Comparison of ENCODE assay signal across 7 cellular contexts in genomic region chr9:98860871-98861293, GRCh38. TPM values are rescaled to one million over a fixed set of nuclear protein-coding genes. Genes with fewer than 3 reads are reported as not detected.
A peak's percentile ranks its signal among the peaks of the same experiment; 100 is the strongest.
DNase-seq lines count a peak whose midpoint lies in the region; ATAC-seq and TF ChIP-seq lines count a peak whose summit lies in the region.

No MANE protein-coding gene starts in this region.

- H3K4me1 Mint-ChIP-seq in activated naive CD8-positive, alpha-beta T cell treated with anti-CD3 and anti-CD28 coated beads, Interleukin-2, amount 50 U/mL, for 24 hours = no peaks in the 10 kb centered on the region

- H3K4me3 ChIP-seq in right cardiac atrium (ENCODE audit: low read length) = no peak overlapping the region

- no peak overlapping the region for H3K27ac Mint-ChIP-seq in activated naive CD8-positive, alpha-beta T cell treated with anti-CD3 and anti-CD28 coated beads, Interleukin-2, amount 50 U/mL, for 24 hours

- H3K27me3 ChIP-seq in right cardiac atrium (ENCODE audit: control insufficient read depth, insufficient read depth) = no peaks in the 10 kb centered on the region

- H3K4me1 ChIP-seq in right cardiac atrium (ENCODE audit: control insufficient read depth, insufficient read depth, low read length) = peaks cover 9% of the 10 kb centered on the region

- H3K27ac ChIP-seq in right cardiac atrium (ENCODE audit: low read length) = peak overlapping the region; percentile 51

- peak; percentile 53 for TF ChIP-seq RAD21 in Ishikawa (IDR thresholded peaks at IDR 0.05; ENCODE audit: low read depth)

- no peaks in the 10 kb centered on the region for H3K36me3 Mint-ChIP-seq in activated naive CD8-positive, alpha-beta T cell treated with anti-CD3 and anti-CD28 coated beads, Interleukin-2, amount 50 U/mL, for 24 hours (ENCODE audit: low read depth)

- TF ChIP-seq EP300 in Ishikawa (IDR thresholded peaks at IDR 0.05; ENCODE audit: borderline replicate concordance) = no peak

- intact Hi-C loops in right cardiac atrium (cut with DNase I) = loop anchor here in 3 of 4 donors (5.0 to 10.0 kb wide), 4 partner anchors 84 to 281 kb away; partner anchors contain the start of gene COL15A1 (in 1 of the 3)

- peak; percentile 90 to 91 for ATAC-seq in right cardiac atrium
- no peak for ATAC-seq in activated naive CD8-positive, alpha-beta T cell treated with anti-CD3 and anti-CD28 coated beads, Interleukin-2, amount 50 U/mL, for 24 hours

- H3K27me3 Mint-ChIP-seq in activated naive CD8-positive, alpha-beta T cell treated with anti-CD3 and anti-CD28 coated beads, Interleukin-2, amount 50 U/mL, for 24 hours = peaks cover 16% of the 10 kb centered on the region

- peaks cover 3% of the 10 kb centered on the region for H3K9me3 Mint-ChIP-seq in activated naive CD8-positive, alpha-beta T cell treated with anti-CD3 and anti-CD28 coated beads, Interleukin-2, amount 50 U/mL, for 24 hours

- no peaks in the 10 kb centered on the region for H3K9me3 ChIP-seq in right cardiac atrium (ENCODE audit: control insufficient read depth, low read length)

- H3K4me3 Mint-ChIP-seq in activated naive CD8-positive, alpha-beta T cell treated with anti-CD3 and anti-CD28 coated beads, Interleukin-2, amount 50 U/mL, for 24 hours = no peak overlapping the region

- WGBS in right cardiac atrium = 11% methylated on average over 5 of the region's 5 CpGs

- DNase-seq in amniotic epithelial cell (ENCODE audit: low read depth) (peak; percentile 89), right cardiac atrium (peak; percentile 81 to 87 (median 84)), smooth muscle cell of the brain vasculature (ENCODE audit: low read depth, low spot score) (peak; percentile 82), NCI-H510A treated with DMSO at 0.1 percent for 48 hours (lab: John Stamatoyannopoulos, UW) (no peak)
- DNase-seq in activated naive CD8-positive, alpha-beta T cell treated with anti-CD3 and anti-CD28 coated beads, Interleukin-2, amount 50 U/mL, for 24 hours = no peak
- DNase-seq in activated naive CD4-positive, alpha-beta T cell treated with anti-CD3 and anti-CD28 coated beads, Interleukin-2, amount 50 U/mL, for 16 hours = no peak

TF ChIP-seq in Ishikawa, 13 proteins besides CTCF, POLR2A, EP300 and RAD21:
- TF ChIP-seq TEAD4 (IDR thresholded peaks at IDR 0.05) (no peak), CREB1 (IDR thresholded peaks at IDR 0.05; ENCODE audit: low read depth) (no peak), TAF1 (IDR thresholded peaks at IDR 0.05; ENCODE audit: low read depth) (no peak), YY1 (IDR thresholded peaks at IDR 0.05; ENCODE audit: low read depth) (no peak), NFIC (IDR thresholded peaks at IDR 0.05) (no peak), FOXM1 (IDR thresholded peaks at IDR 0.05; ENCODE audit: borderline replicate concordance, low read depth) (no peak), TCF12 (IDR thresholded peaks at IDR 0.05; ENCODE audit: low read depth) (no peak), ZBTB7A (IDR thresholded peaks at IDR 0.05; ENCODE audit: low read depth) (no peak), CEBPB (IDR thresholded peaks at IDR 0.05) (no peak), EGR1 (IDR thresholded peaks at IDR 0.05) (no peak), USF1 (IDR thresholded peaks at IDR 0.05) (no peak)
- TF ChIP-seq, protein P1, sequence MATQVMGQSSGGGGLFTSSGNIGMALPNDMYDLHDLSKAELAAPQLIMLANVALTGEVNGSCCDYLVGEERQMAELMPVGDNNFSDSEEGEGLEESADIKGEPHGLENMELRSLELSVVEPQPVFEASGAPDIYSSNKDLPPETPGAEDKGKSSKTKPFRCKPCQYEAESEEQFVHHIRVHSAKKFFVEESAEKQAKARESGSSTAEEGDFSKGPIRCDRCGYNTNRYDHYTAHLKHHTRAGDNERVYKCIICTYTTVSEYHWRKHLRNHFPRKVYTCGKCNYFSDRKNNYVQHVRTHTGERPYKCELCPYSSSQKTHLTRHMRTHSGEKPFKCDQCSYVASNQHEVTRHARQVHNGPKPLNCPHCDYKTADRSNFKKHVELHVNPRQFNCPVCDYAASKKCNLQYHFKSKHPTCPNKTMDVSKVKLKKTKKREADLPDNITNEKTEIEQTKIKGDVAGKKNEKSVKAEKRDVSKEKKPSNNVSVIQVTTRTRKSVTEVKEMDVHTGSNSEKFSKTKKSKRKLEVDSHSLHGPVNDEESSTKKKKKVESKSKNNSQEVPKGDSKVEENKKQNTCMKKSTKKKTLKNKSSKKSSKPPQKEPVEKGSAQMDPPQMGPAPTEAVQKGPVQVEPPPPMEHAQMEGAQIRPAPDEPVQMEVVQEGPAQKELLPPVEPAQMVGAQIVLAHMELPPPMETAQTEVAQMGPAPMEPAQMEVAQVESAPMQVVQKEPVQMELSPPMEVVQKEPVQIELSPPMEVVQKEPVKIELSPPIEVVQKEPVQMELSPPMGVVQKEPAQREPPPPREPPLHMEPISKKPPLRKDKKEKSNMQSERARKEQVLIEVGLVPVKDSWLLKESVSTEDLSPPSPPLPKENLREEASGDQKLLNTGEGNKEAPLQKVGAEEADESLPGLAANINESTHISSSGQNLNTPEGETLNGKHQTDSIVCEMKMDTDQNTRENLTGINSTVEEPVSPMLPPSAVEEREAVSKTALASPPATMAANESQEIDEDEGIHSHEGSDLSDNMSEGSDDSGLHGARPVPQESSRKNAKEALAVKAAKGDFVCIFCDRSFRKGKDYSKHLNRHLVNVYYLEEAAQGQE (IDR thresholded peaks at IDR 0.05; ENCODE audit: low read depth) = no peak
- TF ChIP-seq, protein P2, sequence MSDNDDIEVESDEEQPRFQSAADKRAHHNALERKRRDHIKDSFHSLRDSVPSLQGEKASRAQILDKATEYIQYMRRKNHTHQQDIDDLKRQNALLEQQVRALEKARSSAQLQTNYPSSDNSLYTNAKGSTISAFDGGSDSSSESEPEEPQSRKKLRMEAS (IDR thresholded peaks at IDR 0.05) = no peak

RNA-seq across cellular contexts. Expression of gene GALNT12, which starts 53.4 kb away (rescaled TPM):
- 1 to 10 TPM in 1 of 4 donors, under 1 TPM in 3; 0.68 to 1.3 (median 0.92) TPM for total RNA-seq in right cardiac atrium
- 0.29 TPM for polyA plus RNA-seq in right cardiac atrium

Comparison
In these comparisons a context has a peak if more than half of its experiments do, and no peak if none do; other contexts are left out.
1. DNase-seq: peak in amniotic epithelial cell (single experiment), right cardiac atrium (3 of 3) and smooth muscle cell of the brain vasculature (single experiment); none in NCI-H510A treated with DMSO at 0.1 percent for 48 hours (single experiment), activated naive CD8-positive, alpha-beta T cell treated with anti-CD3 and anti-CD28 coated beads, Interleukin-2, amount 50 U/mL, for 24 hours (single experiment) and activated naive CD4-positive, alpha-beta T cell treated with anti-CD3 and anti-CD28 coated beads, Interleukin-2, amount 50 U/mL, for 16 hours (single experiment).